In genomic region chr7:144006029-144006428, GRCh38 we compare ENCODE assay signal across 17 cellular contexts. TPM values are rescaled to one million over a fixed set of nuclear protein-coding genes. Genes with fewer than 3 reads are reported as not detected.
A peak's percentile ranks its signal among the peaks of the same experiment; 100 is the strongest.
DNase-seq lines count a peak whose midpoint lies in the region; ATAC-seq lines count a peak whose summit lies in the region.
"Had no signal": no experiment of that assay in that cellular context is flagged by ENCODE, and none has a peak within 500 bp of the region (broad histone marks: within the 10 kb centered on the region; RNA-seq: fewer than 3 reads in every experiment).

No MANE protein-coding gene starts in this region.

- intact Hi-C loops in left colon (cut with DNase I, micrococcal nuclease): no loop called here

- ATAC-seq in left colon (peak; percentile 49), HG02763 (IDR thresholded peaks at IDR 0.05; ENCODE audit: unreplicated experiment) (no peak)
- ATAC-seq: A549 had no signal

- DNase-seq in DMS53 (lab: John Stamatoyannopoulos, UW) (peak; percentile 39), DMS53 treated with DMSO at 0.1 percent for 48 hours (lab: John Stamatoyannopoulos, UW; ENCODE audit: unreplicated experiment) (no peak), LHCN-M2 (ENCODE audit: low read depth) (peak; percentile 50), left colon (no peak), CD1c-positive myeloid dendritic cell (ENCODE audit: extremely low spot score) (no peak)
- no peak for DNase-seq in activated CD4-positive, alpha-beta T cell treated with anti-CD3 and anti-CD28 coated beads for 1 hour
- DNase-seq: AML-193; Calu3; CD4-positive, alpha-beta memory T cell; H9; KBM-7 had no signal

RNA-seq across cellular contexts. Expression of gene OR6B1, which starts 5.9 kb away (rescaled TPM):
- not detected in 2 replicates for total RNA-seq in LHCN-M2 (2014; rRNA removed)
- polyA plus RNA-seq in LHCN-M2 (2012): not detected
- total RNA-seq in left colon: not detected
- total RNA-seq: Calu3; CD4-positive, alpha-beta memory T cell; H1; H9; HT-29 had no signal
- polyA plus RNA-seq: A549; BJ; CD4-positive, alpha-beta memory T cell; H1; IgD-negative memory B cell had no signal

RNA-seq across cellular contexts. Expression of gene OR2A5, which starts 42.7 kb away (rescaled TPM):
- not detected in 2 replicates for total RNA-seq in LHCN-M2 (2014; rRNA removed)
- polyA plus RNA-seq in LHCN-M2 (2012): not detected
- total RNA-seq in left colon: not detected
- total RNA-seq: Calu3; CD4-positive, alpha-beta memory T cell; H1; H9; HT-29 had no signal
- polyA plus RNA-seq: A549; BJ; CD4-positive, alpha-beta memory T cell; H1; IgD-negative memory B cell had no signal

RNA-seq across cellular contexts. Expression of gene OR2F1, which starts 51.4 kb away (rescaled TPM):
- total RNA-seq in LHCN-M2 (2014; rRNA removed) (not detected in 2 replicates), left colon (not detected)
- polyA plus RNA-seq in LHCN-M2 (2012): not detected
- total RNA-seq: Calu3; CD4-positive, alpha-beta memory T cell; H9; HT-29 had no signal
- polyA plus RNA-seq: A549; BJ; CD4-positive, alpha-beta memory T cell; H1; IgD-negative memory B cell had no signal

Comparison
In these comparisons a context has a peak if more than half of its experiments do, and no peak if none do; other contexts are left out.
1. DNase-seq: peak in DMS53 (single experiment) and LHCN-M2 (single experiment); none in DMS53 treated with DMSO at 0.1 percent for 48 hours (single experiment), left colon (0 of 2), CD1c-positive myeloid dendritic cell (single experiment) and activated CD4-positive, alpha-beta T cell treated with anti-CD3 and anti-CD28 coated beads for 1 hour (single experiment).